14 cellular contexts compared by ENCODE assay signal in the genomic region with DNA sequence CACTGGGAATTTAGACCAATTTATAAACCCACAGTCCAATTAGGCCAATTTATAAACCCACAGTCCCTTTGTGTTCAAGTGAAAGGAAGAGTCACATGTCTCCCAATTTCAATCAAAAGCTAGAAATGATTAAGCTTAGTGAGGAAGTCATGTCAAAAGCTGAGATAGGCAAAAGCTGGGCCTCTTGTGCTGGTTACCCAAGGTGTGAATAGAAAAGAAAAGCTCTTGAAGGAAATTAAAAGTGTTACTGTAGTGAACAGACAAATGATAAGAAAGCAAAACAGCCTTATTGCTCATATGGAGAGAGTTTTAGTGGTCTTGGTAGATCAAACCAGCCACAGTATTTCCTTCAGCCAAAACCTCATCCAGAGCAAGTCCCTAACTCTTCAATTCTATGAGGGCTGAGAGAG.
A peak's percentile ranks its signal among the peaks of the same experiment; 100 is the strongest.
DNase-seq lines count a peak whose midpoint lies in the region; ATAC-seq and TF ChIP-seq lines count a peak whose summit lies in the region.
"Had no signal": no experiment of that assay in that cellular context is flagged by ENCODE, and none has a peak within 500 bp of the region (broad histone marks: within the 10 kb centered on the region; RNA-seq: fewer than 3 reads in every experiment).

No MANE protein-coding gene starts in this region.

- H3K27me3 ChIP-seq in GM06990 (replicated peaks; ENCODE audit: control insufficient read depth, insufficient read depth, low read length), result no peaks in the 10 kb centered on the region
- H3K27me3 ChIP-seq: BE2C had no signal

- H3K9me3 Mint-ChIP-seq in activated T-helper 2 cell treated with anti-CD3 and anti-CD28 coated beads, Interferon-gamma antibody, Interleukin-2, Interleukin-4, amounts not matched to agents 10 μg/mL and 5 μg/mL and 100 μg/mL, durations not matched to agents 14 hours and 24 hours and 36 hours, result peaks cover 6% of the 10 kb centered on the region

- H3K4me1 Mint-ChIP-seq in activated T-helper 2 cell treated with anti-CD3 and anti-CD28 coated beads, Interferon-gamma antibody, Interleukin-2, Interleukin-4, amounts not matched to agents 10 μg/mL and 5 μg/mL and 100 μg/mL, durations not matched to agents 14 hours and 24 hours and 36 hours (ENCODE audit: low read depth), result peaks cover 4% of the 10 kb centered on the region
- H3K4me1 Mint-ChIP-seq: CD4-positive, alpha-beta memory T cell had no signal

- peak overlapping the region; percentile 25 for H3K27ac Mint-ChIP-seq in activated T-helper 2 cell treated with anti-CD3 and anti-CD28 coated beads, Interferon-gamma antibody, Interleukin-2, Interleukin-4, amounts not matched to agents 10 μg/mL and 5 μg/mL and 100 μg/mL, durations not matched to agents 14 hours and 24 hours and 36 hours
- H3K27ac Mint-ChIP-seq: CD4-positive, alpha-beta memory T cell had no signal

- TF ChIP-seq CTCF in GM06990 (IDR thresholded peaks at IDR 0.05; ENCODE audit: insufficient read depth, low read length, poor library complexity, severe bottlenecking), result no peak

- H3K36me3 Mint-ChIP-seq in activated T-helper 2 cell treated with anti-CD3 and anti-CD28 coated beads, Interferon-gamma antibody, Interleukin-2, Interleukin-4, amounts not matched to agents 10 μg/mL and 5 μg/mL and 100 μg/mL, durations not matched to agents 14 hours and 24 hours and 36 hours (ENCODE audit: low read depth), result no peaks in the 10 kb centered on the region
- H3K36me3 Mint-ChIP-seq: CD4-positive, alpha-beta memory T cell had no signal

- DNase-seq in GM06990 (ENCODE audit: extremely low read depth, insufficient read length) (peak; percentile 9), nucleus accumbens (lab: John Stamatoyannopoulos, UW) (no peak), SKM-1 treated with dmso at 0.1 percent for 144 hours (lab: John Stamatoyannopoulos, UW; ENCODE audit: unreplicated experiment) (no peak)
- no peak for DNase-seq in activated T-helper 2 cell treated with anti-CD3 and anti-CD28 coated beads, Interferon-gamma antibody, Interleukin-2, Interleukin-4, amounts not matched to agents 10 μg/mL and 5 μg/mL and 100 μg/mL, durations not matched to agents 14 hours and 24 hours and 36 hours (ENCODE audit: low spot score)
- DNase-seq: BE2C; CD4-positive, alpha-beta memory T cell; GOT3; Karpas-422; NCI-H2029; NCI-H510A; SHP77 treated with DMSO at 0.1 percent for 48 hours had no signal

- no peaks in the 10 kb centered on the region for H3K36me3 ChIP-seq in GM06990 (ENCODE audit: control insufficient read depth, insufficient read depth, low read length)
- H3K36me3 ChIP-seq: BE2C had no signal

- no peaks in the 10 kb centered on the region for H3K27me3 Mint-ChIP-seq in activated T-helper 2 cell treated with anti-CD3 and anti-CD28 coated beads, Interferon-gamma antibody, Interleukin-2, Interleukin-4, amounts not matched to agents 10 μg/mL and 5 μg/mL and 100 μg/mL, durations not matched to agents 14 hours and 24 hours and 36 hours (ENCODE audit: low read depth)
- H3K27me3 Mint-ChIP-seq: CD4-positive, alpha-beta memory T cell had no signal

- H3K4me3 ChIP-seq in GM06990 (replicated peaks; ENCODE audit: low read depth, low read length), result no peak overlapping the region

- H3K4me3 Mint-ChIP-seq in activated T-helper 2 cell treated with anti-CD3 and anti-CD28 coated beads, Interferon-gamma antibody, Interleukin-2, Interleukin-4, amounts not matched to agents 10 μg/mL and 5 μg/mL and 100 μg/mL, durations not matched to agents 14 hours and 24 hours and 36 hours (ENCODE audit: low read depth), result no peak overlapping the region
- H3K4me3 Mint-ChIP-seq: CD4-positive, alpha-beta memory T cell had no signal

- intact Hi-C loops in activated T-helper 2 cell treated with anti-CD3 and anti-CD28 coated beads, Interferon-gamma antibody, Interleukin-2, Interleukin-4, amounts not matched to agents 10 μg/mL and 5 μg/mL and 100 μg/mL, durations not matched to agents 14 hours and 24 hours and 36 hours (cut with micrococcal nuclease), result loop anchor here (10.0 kb wide), 1 partner anchor 114 kb away; no protein-coding TSS in a partner anchor

- ATAC-seq in GM18498 (IDR thresholded peaks at IDR 0.05; ENCODE audit: unreplicated experiment), result peak; percentile 64
- peak; percentile 61 for ATAC-seq in HG02938 (IDR thresholded peaks at IDR 0.05; ENCODE audit: unreplicated experiment)
- ATAC-seq in GM18907 (IDR thresholded peaks at IDR 0.05; ENCODE audit: unreplicated experiment), result no peak
